In the genomic region with DNA sequence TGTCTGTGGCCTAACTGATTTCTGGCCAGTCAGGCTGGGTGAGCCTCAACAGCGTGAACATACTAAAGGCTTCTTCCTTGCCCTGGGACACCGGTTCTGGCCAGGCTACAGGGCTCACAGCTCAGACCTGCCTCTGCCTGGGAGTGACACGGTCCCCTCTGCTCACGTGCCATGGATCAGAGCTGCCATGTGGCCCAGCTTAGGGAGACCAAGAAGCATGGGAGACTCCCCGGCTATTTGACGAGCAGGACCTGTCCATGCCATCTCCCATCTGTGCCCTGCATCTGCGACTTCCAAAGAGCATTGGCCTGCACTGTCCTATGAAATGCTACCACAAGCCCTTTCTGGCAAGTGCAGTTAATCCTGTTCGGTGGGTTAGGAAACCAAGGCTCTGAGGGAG, we compare ENCODE assay signal across 16 cellular contexts. TPM values are rescaled to one million over a fixed set of nuclear protein-coding genes. Genes with fewer than 3 reads are reported as not detected.
DNase-seq lines count a peak whose midpoint lies in the region; ATAC-seq and TF ChIP-seq lines count a peak whose summit lies in the region.
"Had no signal": no experiment of that assay in that cellular context is flagged by ENCODE, and none has a peak within 500 bp of the region (broad histone marks: within the 10 kb centered on the region; RNA-seq: fewer than 3 reads in every experiment).

No MANE protein-coding gene starts in this region.

- H3K27ac ChIP-seq in tibial nerve, result no peak overlapping the region
- H3K27ac ChIP-seq: C4-2B, RWPE1 had no signal

- peak overlapping the region; percentile 46 for H3K27ac Mint-ChIP-seq in activated naive CD8-positive, alpha-beta T cell
- no peak overlapping the region for H3K27ac Mint-ChIP-seq in activated naive CD8-positive, alpha-beta T cell treated with anti-CD3 and anti-CD28 coated beads for 36 hours
- peak overlapping the region in 1 of 2 donors; percentile 95 for H3K27ac Mint-ChIP-seq in natural killer cell treated with Interleukin-12 subunit alpha and Interleukin-12 subunit beta and Interleukin-15 and Interleukin-18, amount 100 ng/mL, for 72 hours

- H3K36me3 ChIP-seq in tibial nerve, result no peaks in the 10 kb centered on the region

- TF ChIP-seq POLR2A in tibial nerve (IDR thresholded peaks at IDR 0.05), result no peak

- no peaks in the 10 kb centered on the region for H3K27me3 ChIP-seq in tibial nerve

- H3K4me1 ChIP-seq in tibial nerve, result no peaks in the 10 kb centered on the region

- H3K9me3 ChIP-seq in tibial nerve, result peaks cover 0 to 6% (median 0%) of the 10 kb centered on the region in 4 donors

- WGBS in tibial nerve, 2 donors, result 94 to 95% methylated on average over 7 to 8 of the region's 8 CpGs

- H3K36me3 Mint-ChIP-seq in activated naive CD8-positive, alpha-beta T cell, result peaks cover 20% of the 10 kb centered on the region
- peaks cover 53% of the 10 kb centered on the region for H3K36me3 Mint-ChIP-seq in activated naive CD8-positive, alpha-beta T cell treated with anti-CD3 and anti-CD28 coated beads for 36 hours
- H3K36me3 Mint-ChIP-seq in natural killer cell treated with Interleukin-12 subunit alpha and Interleukin-12 subunit beta and Interleukin-15 and Interleukin-18, amount 100 ng/mL, for 72 hours, result peaks cover 6% of the 10 kb centered on the region

- peak overlapping the region; percentile 35 for H3K4me3 Mint-ChIP-seq in activated naive CD8-positive, alpha-beta T cell
- no peak overlapping the region for H3K4me3 Mint-ChIP-seq in activated naive CD8-positive, alpha-beta T cell treated with anti-CD3 and anti-CD28 coated beads for 36 hours
- peak overlapping the region; percentile 27 for H3K4me3 Mint-ChIP-seq in natural killer cell treated with Interleukin-12 subunit alpha and Interleukin-12 subunit beta and Interleukin-15 and Interleukin-18, amount 100 ng/mL, for 72 hours

- no peaks in the 10 kb centered on the region for H3K27me3 Mint-ChIP-seq in activated naive CD8-positive, alpha-beta T cell
- no peaks in the 10 kb centered on the region for H3K27me3 Mint-ChIP-seq in activated naive CD8-positive, alpha-beta T cell treated with anti-CD3 and anti-CD28 coated beads for 36 hours
- no peaks in the 10 kb centered on the region for H3K27me3 Mint-ChIP-seq in natural killer cell treated with Interleukin-12 subunit alpha and Interleukin-12 subunit beta and Interleukin-15 and Interleukin-18, amount 100 ng/mL, for 72 hours

- no peak for ATAC-seq in natural killer cell treated with Interleukin-12 subunit alpha and Interleukin-12 subunit beta and Interleukin-15 and Interleukin-18, amount 100 ng/mL, for 72 hours
- no peak for ATAC-seq in HG02884 (IDR thresholded peaks at IDR 0.05; ENCODE audit: unreplicated experiment)
- ATAC-seq: K562 had no signal

- no peak for DNase-seq in activated naive CD8-positive, alpha-beta T cell treated with anti-CD3 and anti-CD28 coated beads for 36 hours
- DNase-seq in ecto neural progenitor cell (ENCODE audit: low spot score), result peak; percentile 22
- no peak for DNase-seq in natural killer cell treated with Interleukin-12 subunit alpha and Interleukin-12 subunit beta and Interleukin-15 and Interleukin-18, amount 100 ng/mL, for 72 hours (ENCODE audit: low spot score)
- no peak for DNase-seq in tibial nerve (ENCODE audit: low spot score in 2 of 2)
- DNase-seq in stimulated activated CD4-positive, alpha-beta T cell treated with anti-CD3 and anti-CD28 coated beads, Interleukin-1b, Interleukin-23, amount 100 ng/mL, for 48 hours, result no peak
- DNase-seq: COR-L47, DMS153, NCI-H1417 treated with DMSO at 0.1 percent for 48 hours, NCI-H2029, NCI-H2171, NCI-H446 treated with DMSO at 0.1 percent for 48 hours had no signal

- peaks cover 3% of the 10 kb centered on the region for H3K9me3 Mint-ChIP-seq in activated naive CD8-positive, alpha-beta T cell (ENCODE audit: low read depth)
- peaks cover 6% of the 10 kb centered on the region for H3K9me3 Mint-ChIP-seq in activated naive CD8-positive, alpha-beta T cell treated with anti-CD3 and anti-CD28 coated beads for 36 hours
- H3K9me3 Mint-ChIP-seq in natural killer cell treated with Interleukin-12 subunit alpha and Interleukin-12 subunit beta and Interleukin-15 and Interleukin-18, amount 100 ng/mL, for 72 hours, result no peaks in the 10 kb centered on the region

- H3K4me1 Mint-ChIP-seq in activated naive CD8-positive, alpha-beta T cell (ENCODE audit: low read depth), result peaks cover 86% of the 10 kb centered on the region
- H3K4me1 Mint-ChIP-seq in activated naive CD8-positive, alpha-beta T cell treated with anti-CD3 and anti-CD28 coated beads for 36 hours, result peaks cover 73% of the 10 kb centered on the region
- H3K4me1 Mint-ChIP-seq in natural killer cell treated with Interleukin-12 subunit alpha and Interleukin-12 subunit beta and Interleukin-15 and Interleukin-18, amount 100 ng/mL, for 72 hours (ENCODE audit: low read depth in 2 of 2), result peaks cover 78% of the 10 kb centered on the region in 2 donors

- H3K4me3 ChIP-seq in tibial nerve, result no peak overlapping the region
- H3K4me3 ChIP-seq: K562 had no signal

- no peak for TF ChIP-seq EP300 in tibial nerve (IDR thresholded peaks at IDR 0.05)

- TF ChIP-seq CTCF in tibial nerve (IDR thresholded peaks at IDR 0.05), result no peak

RNA-seq across cellular contexts. Expression of gene APBA2, which starts 57.4 kb away (rescaled TPM):
- 10 to 100 TPM; 29.2 to 34.1 TPM for total RNA-seq in activated naive CD8-positive, alpha-beta T cell treated with anti-CD3 and anti-CD28 coated beads for 36 hours
- 10 to 100 TPM in 1 of 2 donors, 1 to 10 TPM in 1; 6.0 to 19.4 TPM for total RNA-seq in natural killer cell treated with Interleukin-12 subunit alpha and Interleukin-12 subunit beta and Interleukin-15 and Interleukin-18, amount 100 ng/mL, for 72 hours
- total RNA-seq in tibial nerve, result 1 to 10 TPM; 3.3 to 5.4 (median 4.5) TPM
